Comparison of ENCODE assay signal across 10 cellular contexts in genomic region chr2:27736031-27736889, GRCh38. TPM values are rescaled to one million over a fixed set of nuclear protein-coding genes. Genes with fewer than 3 reads are reported as not detected.
DNase-seq lines count a peak whose midpoint lies in the region; ATAC-seq and TF ChIP-seq lines count a peak whose summit lies in the region.
"Had no signal": no experiment of that assay in that cellular context is flagged by ENCODE, and none has a peak within 500 bp of the region (broad histone marks: within the 10 kb centered on the region; RNA-seq: fewer than 3 reads in every experiment).

No MANE protein-coding gene starts in this region.

- H3K36me3 ChIP-seq in A673 (ENCODE audit: insufficient read depth, low read length, poor library complexity, severe bottlenecking) (no peaks in the 10 kb centered on the region), Panc1 (ENCODE audit: control insufficient read depth, insufficient read depth, low read length) (no peaks in the 10 kb centered on the region)

- H3K9me3 ChIP-seq in A673 (ENCODE audit: low read depth, low read length, poor library complexity, severe bottlenecking) = no peaks in the 10 kb centered on the region
- H3K9me3 ChIP-seq in Panc1 (ENCODE audit: control insufficient read depth, insufficient read depth, low read depth, low read length) = no peaks in the 10 kb centered on the region

- H3K27me3 ChIP-seq in A673 (replicated peaks; ENCODE audit: insufficient read depth, low read depth, low read length, poor library complexity) (no peaks in the 10 kb centered on the region), Panc1 (ENCODE audit: control insufficient read depth, insufficient read depth, low read length) (no peaks in the 10 kb centered on the region)

- no peak overlapping the region for H3K27ac ChIP-seq in A673 (ENCODE audit: low read depth, low read length, poor library complexity, severe bottlenecking)
- peak overlapping the region; percentile 46; the same call in 1 of the 2 replicates for H3K27ac ChIP-seq in Panc1 (ENCODE audit: low read length)

- intact Hi-C loops in A673 (cut with micrococcal nuclease; ENCODE audit: unreplicated experiment) = no loop called here
- intact Hi-C loops in Panc1 (cut with micrococcal nuclease; ENCODE audit: unreplicated experiment) = no loop called here

- H3K9me3 Mint-ChIP-seq in nephron = peaks cover 12% of the 10 kb centered on the region

- POLR2A ChIA-PET in A673 (lab: Charles Lee; ENCODE audit: low non-redundant PET) = no interaction called here
- POLR2A ChIA-PET in Panc1 (lab: Charles Lee) = interaction anchor here (0.5 kb wide), 1 partner anchor 9 kb away, joined by 4 read pairs; no protein-coding TSS in a partner anchor

- no peaks in the 10 kb centered on the region for H3K36me3 Mint-ChIP-seq in nephron (ENCODE audit: low read depth)

- BruUV-seq in A673 (replicated peaks; lab: Mats Ljungman, UMichigan) (no TSS peak), Panc1 (replicated peaks; lab: Mats Ljungman, UMichigan) (no TSS peak)

- CTCF ChIA-PET in A673 (lab: Charles Lee) (interaction anchor here (0.6 kb wide), 1 partner anchor 309 kb away, joined by 7 read pairs; no protein-coding TSS in a partner anchor), Panc1 (lab: Charles Lee) (no interaction called here)

- H3K27me3 Mint-ChIP-seq in nephron (ENCODE audit: low read depth) = peaks cover 6% of the 10 kb centered on the region

- peak overlapping the region in 2 of 3 experiments; percentile 44 to 82 for H3K27ac Mint-ChIP-seq in nephron

- H3K4me3 ChIP-seq in A673 (ENCODE audit: low read depth, low read length, poor library complexity, severe bottlenecking) (peak overlapping the region; percentile 30), Panc1 (ENCODE audit: low read depth in 2 of 2, low read length in 2 of 2) (peak overlapping the region; percentile 38 to 52; a peak in 3 of 4 replicates)

- in situ Hi-C loops in Panc1 (cut with HindIII; ENCODE audit: low pct_unique_long_range_greater_than_20kb, low sequenced_read_pairs) = no loop called here

- H3K4me3 Mint-ChIP-seq in nephron = peak overlapping the region; percentile 6 to 32 (median 21)

- DNase-seq in A673 (ENCODE audit: low spot score) (no peak), Panc1 (ENCODE audit: low read depth, low spot score) (no peak), T-helper 9 cell (no peak), NCI-H446 (lab: John Stamatoyannopoulos, UW) (no peak), occipital lobe (lab: John Stamatoyannopoulos, UW) (no peak)
- DNase-seq: COR-L47, NCI-H2107 had no signal

- 0 out of 2 replicates have a peak, but pooled peaks have one; percentile 18 for ATAC-seq in Panc1
- ATAC-seq in esophagus mucosa = peak; percentile 9
- no peak for ATAC-seq in HG02798 (IDR thresholded peaks at IDR 0.05; ENCODE audit: poor library complexity, unreplicated experiment)

- peaks cover 9% of the 10 kb centered on the region for H3K4me1 Mint-ChIP-seq in nephron

- TF ChIP-seq CTCF in A673 (conservative IDR thresholded peaks at IDR 0.05; ENCODE audit: low read depth, low read length) = no peak
- TF ChIP-seq CTCF in Panc1 (IDR thresholded peaks at IDR 0.05) = no peak
- no peak for TF ChIP-seq CTCF in nephron (IDR thresholded peaks at IDR 0.05; ENCODE audit: unreplicated experiment in 3 of 3)

- H3K4me1 ChIP-seq in A673 (ENCODE audit: insufficient read depth, low read length, poor library complexity, severe bottlenecking) (no peaks in the 10 kb centered on the region), Panc1 (ENCODE audit: control insufficient read depth, insufficient read depth, low read length) (peaks cover 4% of the 10 kb centered on the region; the same call in 1 of the 2 replicates)

RNA-seq across cellular contexts. Expression of gene MRPL33, which starts 35.3 kb away (rescaled TPM):
- 55.4 and 68.1 TPM in 2 replicates for total RNA-seq in A673 (2021)
- total RNA-seq in Panc1 (2021; ENCODE audit: unreplicated experiment) = 61.6 TPM
- polyA plus RNA-seq in Panc1 (2012; ENCODE audit: insufficient read length) = 51.7 TPM
- 37.3 TPM for total RNA-seq in esophagus mucosa
- total RNA-seq in occipital lobe = 39.1 TPM
